ENCODE assay signal across 18 cellular contexts in the genomic region with DNA sequence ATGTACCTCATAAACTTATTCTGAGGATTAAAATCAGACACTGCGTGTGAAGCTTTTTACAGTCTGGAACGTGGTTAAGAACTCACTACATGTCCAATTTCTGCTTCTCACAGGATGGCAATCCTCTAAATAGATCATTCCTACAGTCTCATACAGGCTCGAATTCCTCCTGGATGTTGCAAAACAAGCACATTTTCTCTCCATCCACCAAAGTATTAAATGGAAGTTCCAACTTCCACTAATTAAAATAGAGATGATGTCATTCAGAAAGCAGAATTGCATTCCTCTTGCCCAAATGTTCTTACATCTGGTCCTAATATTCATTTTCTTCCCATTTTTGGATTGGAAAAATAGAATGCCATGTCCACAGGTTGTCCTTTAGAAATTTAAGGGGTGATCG.
DNase-seq lines count a peak whose midpoint lies in the region; ATAC-seq and TF ChIP-seq lines count a peak whose summit lies in the region.
"Had no signal": no experiment of that assay in that cellular context is flagged by ENCODE, and none has a peak within 500 bp of the region (broad histone marks: within the 10 kb centered on the region; RNA-seq: fewer than 3 reads in every experiment).

No MANE protein-coding gene starts in this region.

- H3K9me3 Mint-ChIP-seq in MCF 10A (ENCODE audit: unreplicated experiment) (no peaks in the 10 kb centered on the region), WTC11 (no peaks in the 10 kb centered on the region)
- H3K9me3 Mint-ChIP-seq: activated T-cell treated with anti-CD3 and anti-CD28 coated beads, Interleukin-2, amount 50 U/mL, for 24 hours; naive thymus-derived CD4-positive, alpha-beta T cell had no signal

- no TSS peak for BruUV-seq in MCF 10A (replicated peaks; lab: Mats Ljungman, UMichigan)
- BruUV-seq in mammary epithelial cell (replicated peaks; lab: Mats Ljungman, UMichigan), result no TSS peak

- no peak overlapping the region for H2AFZ ChIP-seq in mammary epithelial cell (ENCODE audit: low read depth, low read length)

- POLR2A ChIA-PET in MCF 10A (lab: Yijun Ruan, JAX) (interaction anchor here (1.3 to 1.6 kb wide), 3 partner anchors 17 to 158 kb away, joined by 3 to 6 read pairs (median 5); no protein-coding TSS in a partner anchor), WTC11 (lab: Charles Lee) (no interaction called here)

- H3K27ac ChIP-seq in mammary epithelial cell (ENCODE audit: insufficient read depth, low read depth, low read length) (no peak overlapping the region), lower lobe of right lung (peak overlapping the region; percentile 20), aorta (ENCODE audit: low read depth in 1 of 2, low read length in 2 of 2) (no peak overlapping the region)
- H3K27ac ChIP-seq: 22Rv1 had no signal

- DNase-seq in MCF 10A (ENCODE audit: unreplicated experiment) (no peak), mammary epithelial cell (no peak), dedifferentiated amniotic fluid mesenchymal stem cell (ENCODE audit: extremely low spot score) (peak; percentile 77), lower lobe of right lung (no peak), aorta (no peak), WTC11 (ENCODE audit: low spot score) (no peak)
- no peak for DNase-seq in activated CD4-positive, alpha-beta T cell treated with anti-CD3 and anti-CD28 coated beads, Interleukin-2, amount 50 U/mL, for 48 hours
- DNase-seq: activated T-cell treated with anti-CD3 and anti-CD28 coated beads, Interleukin-2, amount 50 U/mL, for 24 hours; adrenal gland; Calu3; naive thymus-derived CD4-positive, alpha-beta T cell; NCI-H1092; NCI-H510A; retina; stimulated activated naive CD4-positive, alpha-beta T cell treated with Interleukin-2 at 50 U/mL for 16 hours had no signal

- no peaks in the 10 kb centered on the region for H4K20me1 ChIP-seq in mammary epithelial cell (ENCODE audit: insufficient read depth, low read length)

- H3K4me3 Mint-ChIP-seq in MCF 10A (ENCODE audit: unreplicated experiment) (no peak overlapping the region), WTC11 (no peak overlapping the region)
- H3K4me3 Mint-ChIP-seq: activated T-cell treated with anti-CD3 and anti-CD28 coated beads, Interleukin-2, amount 50 U/mL, for 24 hours; naive thymus-derived CD4-positive, alpha-beta T cell had no signal

- ATAC-seq in lower lobe of right lung, result peak in 1 of 2 donors; percentile 62
- peak; percentile 48 for ATAC-seq in aorta (ENCODE audit: low FRiP score)
- no peak for ATAC-seq in WTC11
- ATAC-seq in GM21447 (IDR thresholded peaks at IDR 0.05; ENCODE audit: unreplicated experiment), result no peak
- ATAC-seq: activated CD4-positive, CD25-positive, alpha-beta regulatory T cell treated with anti-CD3 and anti-CD28 coated beads, Interleukin-2, amount 50 U/mL, for 24 hours; naive thymus-derived CD4-positive, alpha-beta T cell had no signal

- H3K36me3 Mint-ChIP-seq in MCF 10A (ENCODE audit: insufficient read depth, unreplicated experiment) (no peaks in the 10 kb centered on the region), WTC11 (no peaks in the 10 kb centered on the region)
- H3K36me3 Mint-ChIP-seq: naive thymus-derived CD4-positive, alpha-beta T cell had no signal

- in situ Hi-C loops in mammary epithelial cell (cut with MboI; ENCODE audit: low sequenced_read_pairs in 2 of 2), result no loop called here

- CTCF ChIA-PET in MCF 10A (lab: Yijun Ruan, JAX), result interaction anchor here (0.8 to 1.5 kb wide), 3 partner anchors 15 to 170 kb away, joined by 3 to 4 read pairs (median 3); no protein-coding TSS in a partner anchor
- CTCF ChIA-PET in mammary epithelial cell (lab: Charles Lee; ENCODE audit: low non-redundant PET), result interaction anchor here (0.7 kb wide), 1 partner anchor 35 kb away, joined by 4 read pairs; no protein-coding TSS in a partner anchor
- CTCF ChIA-PET in WTC11 (lab: Charles Lee), result no interaction called here

- intact Hi-C loops in MCF 10A (cut with micrococcal nuclease) (no loop called here), mammary epithelial cell (cut with micrococcal nuclease) (no loop called here), lower lobe of right lung (cut with DNase I) (no loop called here), aorta (cut with DNase I) (no loop called here)

- no peaks in the 10 kb centered on the region for H3K36me3 ChIP-seq in mammary epithelial cell (ENCODE audit: insufficient read depth, low read length)
- no peaks in the 10 kb centered on the region for H3K36me3 ChIP-seq in lower lobe of right lung
- H3K36me3 ChIP-seq in aorta (ENCODE audit: control insufficient read depth in 1 of 2, insufficient read depth in 2 of 2, low read length in 1 of 2), result no peaks in the 10 kb centered on the region
- H3K36me3 ChIP-seq: adrenal gland had no signal

- no peak overlapping the region for H3K4me2 ChIP-seq in mammary epithelial cell (ENCODE audit: insufficient read depth, low read depth, low read length)

- H3K27me3 ChIP-seq in mammary epithelial cell (ENCODE audit: insufficient read depth, low read length) (no peaks in the 10 kb centered on the region), lower lobe of right lung (ENCODE audit: low read depth) (no peaks in the 10 kb centered on the region), aorta (ENCODE audit: control insufficient read depth in 1 of 2, insufficient read depth in 2 of 2, low read length in 1 of 2) (no peaks in the 10 kb centered on the region)
- H3K27me3 ChIP-seq: adrenal gland had no signal

- WGBS in mammary epithelial cell (ENCODE audit: low coverage, missing lambda C conversion rate), result 86% methylated on average over 4 of the region's 4 CpGs
- WGBS in aorta, 2 donors, result 18 to 27% methylated on average over 4 of the region's 4 CpGs

- H3K4me3 ChIP-seq in mammary epithelial cell (replicated peaks in 1 of 3; ENCODE audit: insufficient read depth in 1 of 3, low read depth in 2 of 3, low read length in 3 of 3), result no peak overlapping the region
- H3K4me3 ChIP-seq in lower lobe of right lung, result no peak overlapping the region
- H3K4me3 ChIP-seq in aorta (ENCODE audit: low read length in 2 of 2), result no peak overlapping the region
- H3K4me3 ChIP-seq: adrenal gland had no signal

- dilution Hi-C loops in mammary epithelial cell (cut with HindIII; ENCODE audit: low sequenced_read_pairs), result no loop called here

- no peaks in the 10 kb centered on the region for H3K27me3 Mint-ChIP-seq in MCF 10A (ENCODE audit: insufficient read depth, unreplicated experiment)
- H3K27me3 Mint-ChIP-seq in WTC11 (ENCODE audit: low read depth), result no peaks in the 10 kb centered on the region

- no peak overlapping the region for H3K9ac ChIP-seq in mammary epithelial cell (ENCODE audit: insufficient read depth, low read length)

- TF ChIP-seq CTCF in MCF 10A (IDR thresholded peaks at IDR 0.05; ENCODE audit: unreplicated experiment), result no peak
- no peak for TF ChIP-seq CTCF in mammary epithelial cell (conservative IDR thresholded peaks at IDR 0.05 in 1 of 2, IDR thresholded peaks at IDR 0.05 in 1 of 2; ENCODE audit: extremely low read depth in 1 of 2, insufficient read depth in 1 of 2, low read depth in 1 of 2, low read length in 2 of 2)
- TF ChIP-seq CTCF in lower lobe of right lung (IDR thresholded peaks at IDR 0.05), result no peak
- no peak for TF ChIP-seq CTCF in WTC11 (IDR thresholded peaks at IDR 0.05)

- H3K27ac Mint-ChIP-seq in MCF 10A (ENCODE audit: low read depth, unreplicated experiment), result peak overlapping the region; percentile 91
- no peak overlapping the region for H3K27ac Mint-ChIP-seq in WTC11
- H3K27ac Mint-ChIP-seq: activated T-cell treated with anti-CD3 and anti-CD28 coated beads, Interleukin-2, amount 50 U/mL, for 24 hours; naive thymus-derived CD4-positive, alpha-beta T cell had no signal

- H3K9me3 ChIP-seq in mammary epithelial cell (replicated peaks; ENCODE audit: insufficient read depth, low read length) (no peaks in the 10 kb centered on the region), lower lobe of right lung (no peaks in the 10 kb centered on the region), aorta (ENCODE audit: control insufficient read depth, low read length) (no peaks in the 10 kb centered on the region)
- H3K9me3 ChIP-seq: adrenal gland had no signal

- H3K4me1 ChIP-seq in mammary epithelial cell (ENCODE audit: insufficient read depth, low read length) (no peaks in the 10 kb centered on the region), lower lobe of right lung (peaks cover 24% of the 10 kb centered on the region), aorta (ENCODE audit: control insufficient read depth in 1 of 2, insufficient read depth in 2 of 2, low read length in 2 of 2) (peaks cover 4 to 7% of the 10 kb centered on the region in 2 donors)

- no peaks in the 10 kb centered on the region for H3K79me2 ChIP-seq in mammary epithelial cell (ENCODE audit: insufficient read depth, low read length)

- H3K4me1 Mint-ChIP-seq in MCF 10A (ENCODE audit: insufficient read depth, unreplicated experiment) (peaks cover 11% of the 10 kb centered on the region), WTC11 (peaks cover 8% of the 10 kb centered on the region)

TF ChIP-seq in WTC11, 78 proteins besides CTCF, POLR2A, EP300 and RAD21 (continues in another document):
- TF ChIP-seq, protein P1, sequence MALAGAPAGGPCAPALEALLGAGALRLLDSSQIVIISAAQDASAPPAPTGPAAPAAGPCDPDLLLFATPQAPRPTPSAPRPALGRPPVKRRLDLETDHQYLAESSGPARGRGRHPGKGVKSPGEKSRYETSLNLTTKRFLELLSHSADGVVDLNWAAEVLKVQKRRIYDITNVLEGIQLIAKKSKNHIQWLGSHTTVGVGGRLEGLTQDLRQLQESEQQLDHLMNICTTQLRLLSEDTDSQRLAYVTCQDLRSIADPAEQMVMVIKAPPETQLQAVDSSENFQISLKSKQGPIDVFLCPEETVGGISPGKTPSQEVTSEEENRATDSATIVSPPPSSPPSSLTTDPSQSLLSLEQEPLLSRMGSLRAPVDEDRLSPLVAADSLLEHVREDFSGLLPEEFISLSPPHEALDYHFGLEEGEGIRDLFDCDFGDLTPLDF (CRISPR knock-in tag; IDR thresholded peaks at IDR 0.05), result no peak
- no peak for TF ChIP-seq RORB (CRISPR knock-in tag; IDR thresholded peaks at IDR 0.05)
